In genomic region chrX:1618689-1619088, GRCh38 we compare ENCODE assay signal across 1 cellular context.
TF ChIP-seq lines count a peak whose summit lies in the region.

No MANE protein-coding gene starts in this region.

TF ChIP-seq in H1, 55 proteins besides CTCF, POLR2A, EP300 and RAD21 (continued from another document):
- TF ChIP-seq CHD7 (IDR thresholded peaks at IDR 0.05; ENCODE audit: insufficient replicate concordance, low read length) (no peak), TEAD4 (IDR thresholded peaks at IDR 0.05; ENCODE audit: low read depth, low read length) (no peak), MAFK (IDR thresholded peaks at IDR 0.05; ENCODE audit: low read depth, low read length) (no peak), ZNF274 (IDR thresholded peaks at IDR 0.05; ENCODE audit: borderline replicate concordance, extremely low read depth, low read length) (no peak), POLR2AphosphoS5 (IDR thresholded peaks at IDR 0.05; ENCODE audit: low read depth, low read length) (no peak), BCL11A (IDR thresholded peaks at IDR 0.05; ENCODE audit: low read depth in 2 of 2, low read length in 2 of 2) (peak in 1 of 2 experiments; percentile 35), NANOG (IDR thresholded peaks at IDR 0.05; ENCODE audit: insufficient read depth, low read depth, low read length, poor library complexity, severe bottlenecking) (peak; percentile 83), TCF12 (IDR thresholded peaks at IDR 0.05; ENCODE audit: low read depth, low read length) (no peak), HDAC2 (IDR thresholded peaks at IDR 0.05; ENCODE audit: borderline replicate concordance in 1 of 2, low read depth in 2 of 2, low read length in 2 of 2) (0 out of 4 replicates have a peak, but pooled peaks of 1 of the 2 experiments have one; percentile 58), CEBPB (IDR thresholded peaks at IDR 0.05; ENCODE audit: low read depth, low read length) (no peak), YY1 (IDR thresholded peaks at IDR 0.05; ENCODE audit: low read depth, low read length) (no peak), KDM4A (IDR thresholded peaks at IDR 0.05; ENCODE audit: low read depth, low read length, severe bottlenecking) (no peak)
